In genomic region chr22:23646526-23646925, GRCh38 we compare ENCODE assay signal across 13 cellular contexts. TPM values are rescaled to one million over a fixed set of nuclear protein-coding genes. Genes with fewer than 3 reads are reported as not detected.
"Had no signal": no experiment of that assay in that cellular context is flagged by ENCODE, and none has a peak within 500 bp of the region (broad histone marks: within the 10 kb centered on the region; RNA-seq: fewer than 3 reads in every experiment).

No MANE protein-coding gene starts in this region.

RNA-seq across cellular contexts. Expression of gene DRICH1, which starts 14.4 kb away (rescaled TPM):
- total RNA-seq: smooth muscle cell, thoracic aorta, vagina had no signal
- polyA plus RNA-seq: naive thymus-derived CD4-positive, alpha-beta T cell; smooth muscle cell had no signal

RNA-seq across cellular contexts. Expression of gene RGL4, which starts 44.3 kb away (rescaled TPM):
- total RNA-seq: occipital lobe, osteoblast, renal cortical epithelial cell, right cardiac atrium, smooth muscle cell, subcutaneous adipose tissue, temporal lobe, thoracic aorta, tibial nerve, ureter, vagina had no signal
- polyA plus RNA-seq: neural cell had no signal
